In the genomic region with DNA sequence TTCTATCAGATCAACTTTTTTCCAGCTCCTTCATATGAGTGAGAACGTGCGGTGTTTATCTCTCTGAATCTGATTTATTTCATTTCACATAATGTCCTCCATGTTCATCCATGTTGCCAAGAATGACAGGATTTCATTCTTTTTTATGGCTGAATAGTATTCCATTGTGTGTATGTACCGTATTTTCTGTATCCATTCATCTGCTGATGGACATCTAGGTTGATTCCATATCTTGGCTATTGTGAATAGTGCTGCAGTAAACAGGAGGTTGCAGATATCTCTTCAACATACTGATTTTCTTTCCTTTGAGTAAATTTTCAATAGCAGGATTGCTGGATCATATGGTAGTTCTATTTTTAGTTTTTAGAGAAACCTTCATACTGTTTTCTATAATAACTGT, we compare ENCODE assay signal across 31 cellular contexts.
"Had no signal": no experiment of that assay in that cellular context is flagged by ENCODE, and none has a peak within 500 bp of the region (broad histone marks: within the 10 kb centered on the region; RNA-seq: fewer than 3 reads in every experiment).

No MANE protein-coding gene starts in this region.

- H3K4me3 ChIP-seq: MG63 had no signal

- H3K36me3 ChIP-seq: MG63 had no signal

- DNase-seq: Karpas-422, Kasumi-1, MG63, MM.1S, MV-4-11, NCI-H1048, NCI-H1092, NCI-H1105, NCI-H1417 treated with DMSO at 0.1 percent for 48 hours, NCI-H1436, NCI-H1436 treated with DMSO at 0.1 percent for 48 hours, NCI-H146, NCI-H1694, NCI-H1694 treated with DMSO at 0.1 percent for 48 hours, NCI-H187, NCI-H187 treated with DMSO at 0.1 percent for 48 hours, NCI-H1930, NCI-H2029, NCI-H2029 treated with DMSO at 0.1 percent for 48 hours, NCI-H2081, NCI-H2081 treated with DMSO at 0.1 percent for 48 hours, NCI-H2107, NCI-H2171, NCI-H2171 treated with DMSO at 0.1 percent for 48 hours, NCI-H2227 treated with DMSO at 0.1 percent for 48 hours, NCI-H226, NCI-H446, NCI-H446 treated with DMSO at 0.1 percent for 48 hours, NCI-H510A, NCI-H510A treated with DMSO at 0.1 percent for 48 hours, NCI-H524 had no signal

- H3K27me3 ChIP-seq: MG63 had no signal

- H3K9me3 ChIP-seq: MG63 had no signal
